1 cellular context compared by ENCODE assay signal in the genomic region with DNA sequence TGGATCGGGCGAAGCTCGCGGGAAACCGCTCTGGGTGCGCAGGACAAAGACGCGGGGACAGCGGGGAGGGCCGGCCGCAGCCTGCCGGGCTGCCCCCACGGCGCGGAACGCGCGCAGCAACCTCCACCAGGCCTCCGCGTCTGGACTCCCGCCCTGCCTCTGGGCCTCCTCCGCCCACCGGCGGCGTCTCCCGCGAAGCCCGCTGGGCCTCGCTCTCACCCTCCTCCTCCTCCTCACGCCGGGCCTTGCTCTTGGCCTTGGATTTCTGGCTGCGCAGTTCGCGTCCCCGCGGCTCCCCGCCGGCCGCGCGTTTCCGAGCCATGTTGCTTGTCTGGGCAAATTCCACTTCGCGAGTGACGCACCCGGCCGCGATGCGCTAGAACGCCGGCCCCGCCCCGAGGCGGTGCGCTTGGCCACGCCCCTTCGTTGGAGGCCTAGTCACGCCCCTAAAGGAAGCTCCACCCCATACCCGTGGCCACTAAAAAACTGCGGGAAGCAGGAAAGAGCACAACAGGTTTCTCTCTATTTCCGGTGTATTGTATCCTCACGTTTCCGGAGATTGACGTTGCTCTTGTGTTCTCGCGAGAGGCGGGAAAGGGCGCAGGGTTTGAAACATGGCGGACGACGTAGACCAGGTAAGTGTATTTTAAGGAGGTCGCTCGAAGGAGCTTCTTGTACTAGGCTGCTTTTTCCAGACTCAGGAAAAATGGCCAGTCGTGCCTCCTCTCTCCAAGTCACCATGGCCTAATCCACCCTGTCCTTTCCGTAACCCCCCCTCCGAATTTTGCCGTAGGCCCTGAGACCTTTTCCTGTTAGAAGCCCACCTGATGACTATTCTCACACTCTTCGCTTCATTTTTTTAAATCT.
TF ChIP-seq lines count a peak whose summit lies in the region.

A gene (plus strand): TSS at position 571 of the 867 bp plus-strand sequence. CDS start 44 bp downstream, at position 615.
A gene (minus strand): TSS at position 355 of the 867 bp plus-strand sequence. CDS start 33 bp downstream, at position 322.

TF ChIP-seq in HepG2, 621 proteins besides CTCF, POLR2A, EP300 and RAD21 (continued from another document):
- TF ChIP-seq, protein P1, sequence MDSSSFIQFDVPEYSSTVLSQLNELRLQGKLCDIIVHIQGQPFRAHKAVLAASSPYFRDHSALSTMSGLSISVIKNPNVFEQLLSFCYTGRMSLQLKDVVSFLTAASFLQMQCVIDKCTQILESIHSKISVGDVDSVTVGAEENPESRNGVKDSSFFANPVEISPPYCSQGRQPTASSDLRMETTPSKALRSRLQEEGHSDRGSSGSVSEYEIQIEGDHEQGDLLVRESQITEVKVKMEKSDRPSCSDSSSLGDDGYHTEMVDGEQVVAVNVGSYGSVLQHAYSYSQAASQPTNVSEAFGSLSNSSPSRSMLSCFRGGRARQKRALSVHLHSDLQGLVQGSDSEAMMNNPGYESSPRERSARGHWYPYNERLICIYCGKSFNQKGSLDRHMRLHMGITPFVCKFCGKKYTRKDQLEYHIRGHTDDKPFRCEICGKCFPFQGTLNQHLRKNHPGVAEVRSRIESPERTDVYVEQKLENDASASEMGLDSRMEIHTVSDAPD (CRISPR knock-in tag; IDR thresholded peaks at IDR 0.05): no peak
- TF ChIP-seq HNF4A (CRISPR knock-in tag; IDR thresholded peaks at IDR 0.05) (peak; percentile 51), ARNTL (CRISPR knock-in tag; IDR thresholded peaks at IDR 0.05) (peak; percentile 67), NFE2 (CRISPR knock-in tag; IDR thresholded peaks at IDR 0.05) (no peak), ZNF772 (CRISPR knock-in tag; IDR thresholded peaks at IDR 0.05) (peak; percentile 76), ZKSCAN1 (IDR thresholded peaks at IDR 0.05; ENCODE audit: low read length) (no peak), ZNF180 (CRISPR knock-in tag; IDR thresholded peaks at IDR 0.05; ENCODE audit: borderline replicate concordance, low read depth) (no peak), TEAD3 (CRISPR knock-in tag; optimal IDR thresholded peaks at IDR 0.05; ENCODE audit: borderline replicate concordance) (peak; percentile 62), NFIB (CRISPR knock-in tag; IDR thresholded peaks at IDR 0.05; ENCODE audit: borderline replicate concordance) (no peak), SIX1 (CRISPR knock-in tag; IDR thresholded peaks at IDR 0.05; ENCODE audit: borderline replicate concordance) (peak; percentile 53; the same call in 1 of the 2 replicates), ZNF138 (CRISPR knock-in tag; IDR thresholded peaks at IDR 0.05; ENCODE audit: low read depth) (no peak), KDM3A (CRISPR knock-in tag; IDR thresholded peaks at IDR 0.05; ENCODE audit: low read depth) (no peak), TRIM24 (CRISPR knock-in tag; IDR thresholded peaks at IDR 0.05) (no peak), CBX2 (IDR thresholded peaks at IDR 0.05; ENCODE audit: low read depth, low read length) (no peak), CBX2 (CRISPR knock-in tag; IDR thresholded peaks at IDR 0.05; ENCODE audit: low read depth) (no peak), FOXA3 (CRISPR knock-in tag; IDR thresholded peaks at IDR 0.05) (peak; percentile 33), ASH2L (IDR thresholded peaks at IDR 0.05; ENCODE audit: insufficient read length, low read depth, low read length) (peak; percentile 91), ZNF616 (CRISPR knock-in tag; IDR thresholded peaks at IDR 0.05; ENCODE audit: low read depth) (peak; percentile 76; the same call in 1 of the 2 replicates), HDAC2 (CRISPR knock-in tag; IDR thresholded peaks at IDR 0.05) (peak; percentile 59; the same call in 1 of the 2 replicates), MED8 (CRISPR knock-in tag; IDR thresholded peaks at IDR 0.05; ENCODE audit: insufficient replicate concordance) (peak; percentile 69), HOXA3 (CRISPR knock-in tag; IDR thresholded peaks at IDR 0.05) (peak; percentile 90), KLF6 (CRISPR knock-in tag; IDR thresholded peaks at IDR 0.05) (no peak), HHEX (CRISPR knock-in tag; IDR thresholded peaks at IDR 0.05) (no peak)
- TF ChIP-seq, protein P2, sequence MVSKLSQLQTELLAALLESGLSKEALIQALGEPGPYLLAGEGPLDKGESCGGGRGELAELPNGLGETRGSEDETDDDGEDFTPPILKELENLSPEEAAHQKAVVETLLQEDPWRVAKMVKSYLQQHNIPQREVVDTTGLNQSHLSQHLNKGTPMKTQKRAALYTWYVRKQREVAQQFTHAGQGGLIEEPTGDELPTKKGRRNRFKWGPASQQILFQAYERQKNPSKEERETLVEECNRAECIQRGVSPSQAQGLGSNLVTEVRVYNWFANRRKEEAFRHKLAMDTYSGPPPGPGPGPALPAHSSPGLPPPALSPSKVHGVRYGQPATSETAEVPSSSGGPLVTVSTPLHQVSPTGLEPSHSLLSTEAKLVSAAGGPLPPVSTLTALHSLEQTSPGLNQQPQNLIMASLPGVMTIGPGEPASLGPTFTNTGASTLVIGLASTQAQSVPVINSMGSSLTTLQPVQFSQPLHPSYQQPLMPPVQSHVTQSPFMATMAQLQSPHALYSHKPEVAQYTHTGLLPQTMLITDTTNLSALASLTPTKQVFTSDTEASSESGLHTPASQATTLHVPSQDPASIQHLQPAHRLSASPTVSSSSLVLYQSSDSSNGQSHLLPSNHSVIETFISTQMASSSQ (IDR thresholded peaks at IDR 0.05; ENCODE audit: low read depth): no peak
- TF ChIP-seq, protein P2 (CRISPR knock-in tag; IDR thresholded peaks at IDR 0.05; ENCODE audit: borderline replicate concordance): peak; percentile 78
- TF ChIP-seq, protein P3, sequence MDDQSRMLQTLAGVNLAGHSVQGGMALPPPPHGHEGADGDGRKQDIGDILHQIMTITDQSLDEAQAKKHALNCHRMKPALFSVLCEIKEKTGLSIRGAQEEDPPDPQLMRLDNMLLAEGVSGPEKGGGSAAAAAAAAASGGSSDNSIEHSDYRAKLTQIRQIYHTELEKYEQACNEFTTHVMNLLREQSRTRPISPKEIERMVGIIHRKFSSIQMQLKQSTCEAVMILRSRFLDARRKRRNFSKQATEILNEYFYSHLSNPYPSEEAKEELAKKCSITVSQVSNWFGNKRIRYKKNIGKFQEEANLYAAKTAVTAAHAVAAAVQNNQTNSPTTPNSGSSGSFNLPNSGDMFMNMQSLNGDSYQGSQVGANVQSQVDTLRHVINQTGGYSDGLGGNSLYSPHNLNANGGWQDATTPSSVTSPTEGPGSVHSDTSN (CRISPR knock-in tag; IDR thresholded peaks at IDR 0.05; ENCODE audit: borderline replicate concordance): no peak
- TF ChIP-seq, protein P4, sequence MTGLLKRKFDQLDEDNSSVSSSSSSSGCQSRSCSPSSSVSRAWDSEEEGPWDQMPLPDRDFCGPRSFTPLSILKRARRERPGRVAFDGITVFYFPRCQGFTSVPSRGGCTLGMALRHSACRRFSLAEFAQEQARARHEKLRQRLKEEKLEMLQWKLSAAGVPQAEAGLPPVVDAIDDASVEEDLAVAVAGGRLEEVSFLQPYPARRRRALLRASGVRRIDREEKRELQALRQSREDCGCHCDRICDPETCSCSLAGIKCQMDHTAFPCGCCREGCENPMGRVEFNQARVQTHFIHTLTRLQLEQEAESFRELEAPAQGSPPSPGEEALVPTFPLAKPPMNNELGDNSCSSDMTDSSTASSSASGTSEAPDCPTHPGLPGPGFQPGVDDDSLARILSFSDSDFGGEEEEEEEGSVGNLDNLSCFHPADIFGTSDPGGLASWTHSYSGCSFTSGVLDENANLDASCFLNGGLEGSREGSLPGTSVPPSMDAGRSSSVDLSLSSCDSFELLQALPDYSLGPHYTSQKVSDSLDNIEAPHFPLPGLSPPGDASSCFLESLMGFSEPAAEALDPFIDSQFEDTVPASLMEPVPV (CRISPR knock-in tag; IDR thresholded peaks at IDR 0.05): peak; percentile 31
- TF ChIP-seq, protein P5, sequence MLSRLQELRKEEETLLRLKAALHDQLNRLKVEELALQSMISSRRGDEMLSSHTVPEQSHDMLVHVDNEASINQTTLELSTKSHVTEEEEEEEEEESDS (CRISPR knock-in tag; IDR thresholded peaks at IDR 0.05; ENCODE audit: borderline replicate concordance): no peak
- TF ChIP-seq, protein P6, sequence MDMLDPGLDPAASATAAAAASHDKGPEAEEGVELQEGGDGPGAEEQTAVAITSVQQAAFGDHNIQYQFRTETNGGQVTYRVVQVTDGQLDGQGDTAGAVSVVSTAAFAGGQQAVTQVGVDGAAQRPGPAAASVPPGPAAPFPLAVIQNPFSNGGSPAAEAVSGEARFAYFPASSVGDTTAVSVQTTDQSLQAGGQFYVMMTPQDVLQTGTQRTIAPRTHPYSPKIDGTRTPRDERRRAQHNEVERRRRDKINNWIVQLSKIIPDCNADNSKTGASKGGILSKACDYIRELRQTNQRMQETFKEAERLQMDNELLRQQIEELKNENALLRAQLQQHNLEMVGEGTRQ (IDR thresholded peaks at IDR 0.05; ENCODE audit: low read depth, low read length): no peak
- TF ChIP-seq, protein P6 (CRISPR knock-in tag; IDR thresholded peaks at IDR 0.05; ENCODE audit: borderline replicate concordance): no peak; the same call in 1 of the 2 replicates
- TF ChIP-seq, protein P7, sequence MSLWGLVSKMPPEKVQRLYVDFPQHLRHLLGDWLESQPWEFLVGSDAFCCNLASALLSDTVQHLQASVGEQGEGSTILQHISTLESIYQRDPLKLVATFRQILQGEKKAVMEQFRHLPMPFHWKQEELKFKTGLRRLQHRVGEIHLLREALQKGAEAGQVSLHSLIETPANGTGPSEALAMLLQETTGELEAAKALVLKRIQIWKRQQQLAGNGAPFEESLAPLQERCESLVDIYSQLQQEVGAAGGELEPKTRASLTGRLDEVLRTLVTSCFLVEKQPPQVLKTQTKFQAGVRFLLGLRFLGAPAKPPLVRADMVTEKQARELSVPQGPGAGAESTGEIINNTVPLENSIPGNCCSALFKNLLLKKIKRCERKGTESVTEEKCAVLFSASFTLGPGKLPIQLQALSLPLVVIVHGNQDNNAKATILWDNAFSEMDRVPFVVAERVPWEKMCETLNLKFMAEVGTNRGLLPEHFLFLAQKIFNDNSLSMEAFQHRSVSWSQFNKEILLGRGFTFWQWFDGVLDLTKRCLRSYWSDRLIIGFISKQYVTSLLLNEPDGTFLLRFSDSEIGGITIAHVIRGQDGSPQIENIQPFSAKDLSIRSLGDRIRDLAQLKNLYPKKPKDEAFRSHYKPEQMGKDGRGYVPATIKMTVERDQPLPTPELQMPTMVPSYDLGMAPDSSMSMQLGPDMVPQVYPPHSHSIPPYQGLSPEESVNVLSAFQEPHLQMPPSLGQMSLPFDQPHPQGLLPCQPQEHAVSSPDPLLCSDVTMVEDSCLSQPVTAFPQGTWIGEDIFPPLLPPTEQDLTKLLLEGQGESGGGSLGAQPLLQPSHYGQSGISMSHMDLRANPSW (CRISPR knock-in tag; IDR thresholded peaks at IDR 0.05; ENCODE audit: borderline replicate concordance): no peak
- TF ChIP-seq, protein P8, sequence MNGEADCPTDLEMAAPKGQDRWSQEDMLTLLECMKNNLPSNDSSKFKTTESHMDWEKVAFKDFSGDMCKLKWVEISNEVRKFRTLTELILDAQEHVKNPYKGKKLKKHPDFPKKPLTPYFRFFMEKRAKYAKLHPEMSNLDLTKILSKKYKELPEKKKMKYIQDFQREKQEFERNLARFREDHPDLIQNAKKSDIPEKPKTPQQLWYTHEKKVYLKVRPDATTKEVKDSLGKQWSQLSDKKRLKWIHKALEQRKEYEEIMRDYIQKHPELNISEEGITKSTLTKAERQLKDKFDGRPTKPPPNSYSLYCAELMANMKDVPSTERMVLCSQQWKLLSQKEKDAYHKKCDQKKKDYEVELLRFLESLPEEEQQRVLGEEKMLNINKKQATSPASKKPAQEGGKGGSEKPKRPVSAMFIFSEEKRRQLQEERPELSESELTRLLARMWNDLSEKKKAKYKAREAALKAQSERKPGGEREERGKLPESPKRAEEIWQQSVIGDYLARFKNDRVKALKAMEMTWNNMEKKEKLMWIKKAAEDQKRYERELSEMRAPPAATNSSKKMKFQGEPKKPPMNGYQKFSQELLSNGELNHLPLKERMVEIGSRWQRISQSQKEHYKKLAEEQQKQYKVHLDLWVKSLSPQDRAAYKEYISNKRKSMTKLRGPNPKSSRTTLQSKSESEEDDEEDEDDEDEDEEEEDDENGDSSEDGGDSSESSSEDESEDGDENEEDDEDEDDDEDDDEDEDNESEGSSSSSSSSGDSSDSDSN (CRISPR knock-in tag; IDR thresholded peaks at IDR 0.05): peak; percentile 86; the same call in 1 of the 2 replicates
- TF ChIP-seq, protein P9, sequence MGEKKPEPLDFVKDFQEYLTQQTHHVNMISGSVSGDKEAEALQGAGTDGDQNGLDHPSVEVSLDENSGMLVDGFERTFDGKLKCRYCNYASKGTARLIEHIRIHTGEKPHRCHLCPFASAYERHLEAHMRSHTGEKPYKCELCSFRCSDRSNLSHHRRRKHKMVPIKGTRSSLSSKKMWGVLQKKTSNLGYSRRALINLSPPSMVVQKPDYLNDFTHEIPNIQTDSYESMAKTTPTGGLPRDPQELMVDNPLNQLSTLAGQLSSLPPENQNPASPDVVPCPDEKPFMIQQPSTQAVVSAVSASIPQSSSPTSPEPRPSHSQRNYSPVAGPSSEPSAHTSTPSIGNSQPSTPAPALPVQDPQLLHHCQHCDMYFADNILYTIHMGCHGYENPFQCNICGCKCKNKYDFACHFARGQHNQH (CRISPR knock-in tag; IDR thresholded peaks at IDR 0.05): peak; percentile 76
- TF ChIP-seq, protein P10, sequence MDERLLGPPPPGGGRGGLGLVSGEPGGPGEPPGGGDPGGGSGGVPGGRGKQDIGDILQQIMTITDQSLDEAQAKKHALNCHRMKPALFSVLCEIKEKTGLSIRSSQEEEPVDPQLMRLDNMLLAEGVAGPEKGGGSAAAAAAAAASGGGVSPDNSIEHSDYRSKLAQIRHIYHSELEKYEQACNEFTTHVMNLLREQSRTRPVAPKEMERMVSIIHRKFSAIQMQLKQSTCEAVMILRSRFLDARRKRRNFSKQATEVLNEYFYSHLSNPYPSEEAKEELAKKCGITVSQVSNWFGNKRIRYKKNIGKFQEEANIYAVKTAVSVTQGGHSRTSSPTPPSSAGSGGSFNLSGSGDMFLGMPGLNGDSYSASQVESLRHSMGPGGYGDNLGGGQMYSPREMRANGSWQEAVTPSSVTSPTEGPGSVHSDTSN (CRISPR knock-in tag; IDR thresholded peaks at IDR 0.05): no peak
